ENCODE assay signal across 1 cellular context in the genomic region with DNA sequence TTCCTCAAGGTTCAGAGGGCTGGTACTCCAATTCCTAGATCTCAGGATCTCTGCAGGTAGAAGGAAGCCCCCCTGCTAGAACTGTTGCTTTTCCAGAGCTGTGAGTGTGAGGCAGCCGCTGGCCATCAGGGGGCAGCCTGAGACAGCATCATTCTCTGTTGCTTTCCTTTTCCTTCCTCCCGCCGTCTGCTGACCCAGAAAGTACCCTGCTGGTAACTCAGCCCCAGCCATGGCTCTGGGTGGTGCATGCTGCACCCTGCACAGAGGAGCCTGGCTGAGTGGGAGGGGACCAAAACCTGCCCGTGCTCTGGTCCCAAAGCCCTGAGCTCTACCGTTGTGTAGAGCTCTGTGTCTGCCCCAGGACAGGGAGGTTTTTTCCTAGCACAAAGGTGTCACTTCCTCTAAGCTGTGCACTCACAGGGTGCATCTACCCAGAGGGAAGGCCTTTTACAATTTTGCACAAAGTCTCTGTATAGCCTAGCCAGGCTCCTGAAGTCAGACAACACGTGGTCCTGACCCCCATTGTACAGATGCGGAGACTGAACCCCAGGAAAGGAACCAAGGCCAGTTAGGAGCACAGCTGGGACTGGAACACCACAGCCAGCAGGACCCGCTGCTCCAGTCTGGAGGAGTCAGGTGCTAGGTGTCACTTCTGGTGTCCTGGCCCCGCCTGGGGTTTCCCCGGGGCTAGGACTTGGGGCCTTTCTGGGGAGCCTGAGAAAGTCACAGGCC.
A peak's percentile ranks its signal among the peaks of the same experiment; 100 is the strongest.
TF ChIP-seq lines count a peak whose summit lies in the region.

No MANE protein-coding gene starts in this region.

TF ChIP-seq in HepG2, 621 proteins besides CTCF, POLR2A, EP300 and RAD21 (continued from another document and continues in another):
- TF ChIP-seq, protein P1, sequence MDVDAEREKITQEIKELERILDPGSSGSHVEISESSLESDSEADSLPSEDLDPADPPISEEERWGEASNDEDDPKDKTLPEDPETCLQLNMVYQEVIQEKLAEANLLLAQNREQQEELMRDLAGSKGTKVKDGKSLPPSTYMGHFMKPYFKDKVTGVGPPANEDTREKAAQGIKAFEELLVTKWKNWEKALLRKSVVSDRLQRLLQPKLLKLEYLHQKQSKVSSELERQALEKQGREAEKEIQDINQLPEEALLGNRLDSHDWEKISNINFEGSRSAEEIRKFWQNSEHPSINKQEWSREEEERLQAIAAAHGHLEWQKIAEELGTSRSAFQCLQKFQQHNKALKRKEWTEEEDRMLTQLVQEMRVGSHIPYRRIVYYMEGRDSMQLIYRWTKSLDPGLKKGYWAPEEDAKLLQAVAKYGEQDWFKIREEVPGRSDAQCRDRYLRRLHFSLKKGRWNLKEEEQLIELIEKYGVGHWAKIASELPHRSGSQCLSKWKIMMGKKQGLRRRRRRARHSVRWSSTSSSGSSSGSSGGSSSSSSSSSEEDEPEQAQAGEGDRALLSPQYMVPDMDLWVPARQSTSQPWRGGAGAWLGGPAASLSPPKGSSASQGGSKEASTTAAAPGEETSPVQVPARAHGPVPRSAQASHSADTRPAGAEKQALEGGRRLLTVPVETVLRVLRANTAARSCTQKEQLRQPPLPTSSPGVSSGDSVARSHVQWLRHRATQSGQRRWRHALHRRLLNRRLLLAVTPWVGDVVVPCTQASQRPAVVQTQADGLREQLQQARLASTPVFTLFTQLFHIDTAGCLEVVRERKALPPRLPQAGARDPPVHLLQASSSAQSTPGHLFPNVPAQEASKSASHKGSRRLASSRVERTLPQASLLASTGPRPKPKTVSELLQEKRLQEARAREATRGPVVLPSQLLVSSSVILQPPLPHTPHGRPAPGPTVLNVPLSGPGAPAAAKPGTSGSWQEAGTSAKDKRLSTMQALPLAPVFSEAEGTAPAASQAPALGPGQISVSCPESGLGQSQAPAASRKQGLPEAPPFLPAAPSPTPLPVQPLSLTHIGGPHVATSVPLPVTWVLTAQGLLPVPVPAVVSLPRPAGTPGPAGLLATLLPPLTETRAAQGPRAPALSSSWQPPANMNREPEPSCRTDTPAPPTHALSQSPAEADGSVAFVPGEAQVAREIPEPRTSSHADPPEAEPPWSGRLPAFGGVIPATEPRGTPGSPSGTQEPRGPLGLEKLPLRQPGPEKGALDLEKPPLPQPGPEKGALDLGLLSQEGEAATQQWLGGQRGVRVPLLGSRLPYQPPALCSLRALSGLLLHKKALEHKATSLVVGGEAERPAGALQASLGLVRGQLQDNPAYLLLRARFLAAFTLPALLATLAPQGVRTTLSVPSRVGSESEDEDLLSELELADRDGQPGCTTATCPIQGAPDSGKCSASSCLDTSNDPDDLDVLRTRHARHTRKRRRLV (CRISPR knock-in tag; IDR thresholded peaks at IDR 0.05) = no peak
- TF ChIP-seq SIN3A (IDR thresholded peaks at IDR 0.05; ENCODE audit: borderline replicate concordance, low read depth, low read length) = no peak
- TF ChIP-seq, protein P2, sequence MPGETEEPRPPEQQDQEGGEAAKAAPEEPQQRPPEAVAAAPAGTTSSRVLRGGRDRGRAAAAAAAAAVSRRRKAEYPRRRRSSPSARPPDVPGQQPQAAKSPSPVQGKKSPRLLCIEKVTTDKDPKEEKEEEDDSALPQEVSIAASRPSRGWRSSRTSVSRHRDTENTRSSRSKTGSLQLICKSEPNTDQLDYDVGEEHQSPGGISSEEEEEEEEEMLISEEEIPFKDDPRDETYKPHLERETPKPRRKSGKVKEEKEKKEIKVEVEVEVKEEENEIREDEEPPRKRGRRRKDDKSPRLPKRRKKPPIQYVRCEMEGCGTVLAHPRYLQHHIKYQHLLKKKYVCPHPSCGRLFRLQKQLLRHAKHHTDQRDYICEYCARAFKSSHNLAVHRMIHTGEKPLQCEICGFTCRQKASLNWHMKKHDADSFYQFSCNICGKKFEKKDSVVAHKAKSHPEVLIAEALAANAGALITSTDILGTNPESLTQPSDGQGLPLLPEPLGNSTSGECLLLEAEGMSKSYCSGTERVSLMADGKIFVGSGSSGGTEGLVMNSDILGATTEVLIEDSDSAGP (CRISPR knock-in tag; IDR thresholded peaks at IDR 0.05; ENCODE audit: borderline replicate concordance) = peak; percentile 19; the same call in 1 of the 2 replicates
- TF ChIP-seq CBX5 (CRISPR knock-in tag; IDR thresholded peaks at IDR 0.05; ENCODE audit: borderline replicate concordance) = 0 out of 2 replicates have a peak, but pooled peaks have one; percentile 28
- no peak for TF ChIP-seq ZUFSP (CRISPR knock-in tag; IDR thresholded peaks at IDR 0.05; ENCODE audit: borderline replicate concordance)
- TF ChIP-seq SCMH1 (CRISPR knock-in tag; IDR thresholded peaks at IDR 0.05; ENCODE audit: borderline replicate concordance) = no peak
- peak; percentile 42; the same call in 1 of the 2 replicates for TF ChIP-seq ZSCAN25 (CRISPR knock-in tag; IDR thresholded peaks at IDR 0.05)
- peak; percentile 12; the same call in 1 of the 2 replicates for TF ChIP-seq ETV5 (CRISPR knock-in tag; IDR thresholded peaks at IDR 0.05; ENCODE audit: borderline replicate concordance)
- no peak for TF ChIP-seq SP1 (IDR thresholded peaks at IDR 0.05)
- TF ChIP-seq SP1 (CRISPR knock-in tag; IDR thresholded peaks at IDR 0.05) = 0 out of 2 replicates have a peak, but pooled peaks have one; percentile 51
- no peak for TF ChIP-seq ZNF143 (CRISPR knock-in tag; IDR thresholded peaks at IDR 0.05)
- TF ChIP-seq SALL1 (CRISPR knock-in tag; IDR thresholded peaks at IDR 0.05) = peak; percentile 57
- TF ChIP-seq, protein P3, sequence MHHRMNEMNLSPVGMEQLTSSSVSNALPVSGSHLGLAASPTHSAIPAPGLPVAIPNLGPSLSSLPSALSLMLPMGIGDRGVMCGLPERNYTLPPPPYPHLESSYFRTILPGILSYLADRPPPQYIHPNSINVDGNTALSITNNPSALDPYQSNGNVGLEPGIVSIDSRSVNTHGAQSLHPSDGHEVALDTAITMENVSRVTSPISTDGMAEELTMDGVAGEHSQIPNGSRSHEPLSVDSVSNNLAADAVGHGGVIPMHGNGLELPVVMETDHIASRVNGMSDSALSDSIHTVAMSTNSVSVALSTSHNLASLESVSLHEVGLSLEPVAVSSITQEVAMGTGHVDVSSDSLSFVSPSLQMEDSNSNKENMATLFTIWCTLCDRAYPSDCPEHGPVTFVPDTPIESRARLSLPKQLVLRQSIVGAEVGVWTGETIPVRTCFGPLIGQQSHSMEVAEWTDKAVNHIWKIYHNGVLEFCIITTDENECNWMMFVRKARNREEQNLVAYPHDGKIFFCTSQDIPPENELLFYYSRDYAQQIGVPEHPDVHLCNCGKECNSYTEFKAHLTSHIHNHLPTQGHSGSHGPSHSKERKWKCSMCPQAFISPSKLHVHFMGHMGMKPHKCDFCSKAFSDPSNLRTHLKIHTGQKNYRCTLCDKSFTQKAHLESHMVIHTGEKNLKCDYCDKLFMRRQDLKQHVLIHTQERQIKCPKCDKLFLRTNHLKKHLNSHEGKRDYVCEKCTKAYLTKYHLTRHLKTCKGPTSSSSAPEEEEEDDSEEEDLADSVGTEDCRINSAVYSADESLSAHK (CRISPR knock-in tag; IDR thresholded peaks at IDR 0.05; ENCODE audit: borderline replicate concordance) = no peak
- peak; percentile 53 for TF ChIP-seq ZNF687 (CRISPR knock-in tag; IDR thresholded peaks at IDR 0.05)
- TF ChIP-seq RXRA (CRISPR knock-in tag; IDR thresholded peaks at IDR 0.05) = peak; percentile 32
- no peak for TF ChIP-seq MEIS1 (CRISPR knock-in tag; IDR thresholded peaks at IDR 0.05; ENCODE audit: borderline replicate concordance)
- TF ChIP-seq PPARG (CRISPR knock-in tag; conservative IDR thresholded peaks at IDR 0.05) = 0 out of 2 replicates have a peak, but pooled peaks have one; percentile 34
- no peak for TF ChIP-seq MXD3 (CRISPR knock-in tag; IDR thresholded peaks at IDR 0.05)
- TF ChIP-seq U2AF2 (IDR thresholded peaks at IDR 0.05; ENCODE audit: low read depth, low read length) = no peak
- TF ChIP-seq ZNF547 (CRISPR knock-in tag; IDR thresholded peaks at IDR 0.05) = no peak
- TF ChIP-seq, protein P4, sequence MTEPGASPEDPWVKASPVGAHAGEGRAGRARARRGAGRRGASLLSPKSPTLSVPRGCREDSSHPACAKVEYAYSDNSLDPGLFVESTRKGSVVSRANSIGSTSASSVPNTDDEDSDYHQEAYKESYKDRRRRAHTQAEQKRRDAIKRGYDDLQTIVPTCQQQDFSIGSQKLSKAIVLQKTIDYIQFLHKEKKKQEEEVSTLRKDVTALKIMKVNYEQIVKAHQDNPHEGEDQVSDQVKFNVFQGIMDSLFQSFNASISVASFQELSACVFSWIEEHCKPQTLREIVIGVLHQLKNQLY (CRISPR knock-in tag; IDR thresholded peaks at IDR 0.05) = peak; percentile 24; the same call in 1 of the 2 replicates
- TF ChIP-seq, protein P5, sequence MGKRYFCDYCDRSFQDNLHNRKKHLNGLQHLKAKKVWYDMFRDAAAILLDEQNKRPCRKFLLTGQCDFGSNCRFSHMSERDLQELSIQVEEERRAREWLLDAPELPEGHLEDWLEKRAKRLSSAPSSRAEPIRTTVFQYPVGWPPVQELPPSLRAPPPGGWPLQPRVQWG (CRISPR knock-in tag; IDR thresholded peaks at IDR 0.05; ENCODE audit: borderline replicate concordance, low read depth) = no peak
- TF ChIP-seq MYNN (CRISPR knock-in tag; IDR thresholded peaks at IDR 0.05; ENCODE audit: low read depth) = peak; percentile 74; the same call in 1 of the 2 replicates
- TF ChIP-seq ZNF710 (CRISPR knock-in tag; IDR thresholded peaks at IDR 0.05; ENCODE audit: borderline replicate concordance) = peak; percentile 59; the same call in 1 of the 2 replicates
- no peak for TF ChIP-seq MXD4 (CRISPR knock-in tag; IDR thresholded peaks at IDR 0.05)
- no peak for TF ChIP-seq SRSF9 (IDR thresholded peaks at IDR 0.05; ENCODE audit: borderline replicate concordance, insufficient read depth, low read depth, low read length, poor library complexity, severe bottlenecking)
- no peak for TF ChIP-seq CEBPG (CRISPR knock-in tag; IDR thresholded peaks at IDR 0.05)
- peak; percentile 44; the same call in 1 of the 2 replicates for TF ChIP-seq ZBTB7B (CRISPR knock-in tag; IDR thresholded peaks at IDR 0.05)
- TF ChIP-seq PATZ1 (CRISPR knock-in tag; IDR thresholded peaks at IDR 0.05) = peak; percentile 15; the same call in 1 of the 2 replicates
